8 cellular contexts compared by ENCODE assay signal in genomic region chr14:51650721-51651387, GRCh38. TPM values are rescaled to one million over a fixed set of nuclear protein-coding genes. Genes with fewer than 3 reads are reported as not detected.
A peak's percentile ranks its signal among the peaks of the same experiment; 100 is the strongest.
DNase-seq lines count a peak whose midpoint lies in the region; ATAC-seq and TF ChIP-seq lines count a peak whose summit lies in the region.

No MANE protein-coding gene starts in this region.

- H3K27me3 ChIP-seq in CD4-positive, alpha-beta memory T cell (ENCODE audit: insufficient read depth, low read length) = peaks cover 11% of the 10 kb centered on the region
- H3K27me3 ChIP-seq in Karpas-422 (ENCODE audit: low read length) (no peaks in the 10 kb centered on the region), breast epithelium (no peaks in the 10 kb centered on the region), left lung (peaks cover 0 to 20% of the 10 kb centered on the region in 2 donors), thymus (ENCODE audit: control insufficient read depth, insufficient read depth) (no peaks in the 10 kb centered on the region)

- no peaks in the 10 kb centered on the region for H3K36me3 Mint-ChIP-seq in CD4-positive, alpha-beta memory T cell

- no peaks in the 10 kb centered on the region for H3K9me3 Mint-ChIP-seq in CD4-positive, alpha-beta memory T cell

- no peaks in the 10 kb centered on the region for H4K20me1 ChIP-seq in Karpas-422 (ENCODE audit: insufficient read depth, low read depth, low read length)

- peak overlapping the region; percentile 86 for H3K4me2 ChIP-seq in Karpas-422 (ENCODE audit: low read depth, low read length, poor library complexity, severe bottlenecking)

- TF ChIP-seq CTCF in breast epithelium (IDR thresholded peaks at IDR 0.05) (no peak), left lung (IDR thresholded peaks at IDR 0.05) (no peak)

- H3K9me3 ChIP-seq in CD4-positive, alpha-beta memory T cell (ENCODE audit: control insufficient read depth in 1 of 2, low read length in 2 of 2) = no peaks in the 10 kb centered on the region
- H3K9me3 ChIP-seq in Karpas-422 (ENCODE audit: low read length) (no peaks in the 10 kb centered on the region), breast epithelium (no peaks in the 10 kb centered on the region), left lung (no peaks in the 10 kb centered on the region), thymus (ENCODE audit: control insufficient read depth) (no peaks in the 10 kb centered on the region)

- ATAC-seq in left lung = peak; percentile 1
- ATAC-seq in HG02588 (IDR thresholded peaks at IDR 0.05; ENCODE audit: unreplicated experiment) = no peak

- no peak for TF ChIP-seq POLR2A in breast epithelium (IDR thresholded peaks at IDR 0.05)

- H3K27me3 Mint-ChIP-seq in CD4-positive, alpha-beta memory T cell = peaks cover 10 to 16% of the 10 kb centered on the region in 2 donors

- DNase-seq in CD4-positive, alpha-beta memory T cell = no peak
- DNase-seq in Karpas-422 (no peak), breast epithelium (ENCODE audit: low spot score in 2 of 2) (peak in 1 of 2 donors; percentile 36), left lung (peak in 1 of 2 donors; percentile 35), COLO668 (lab: John Stamatoyannopoulos, UW; ENCODE audit: unreplicated experiment) (no peak), T1000 (lab: John Stamatoyannopoulos, UW) (no peak)

- H3K79me2 ChIP-seq in Karpas-422 (ENCODE audit: low read length) = no peaks in the 10 kb centered on the region

- WGBS in thymus = 10% methylated on average over 30 of the region's 30 CpGs

- H3K4me1 ChIP-seq in CD4-positive, alpha-beta memory T cell (ENCODE audit: insufficient read depth, low read length) = peaks cover 19% of the 10 kb centered on the region
- H3K4me1 ChIP-seq in Karpas-422 (ENCODE audit: low read length) (peaks cover 21% of the 10 kb centered on the region), breast epithelium (peaks cover 0 to 4% of the 10 kb centered on the region in 2 donors), left lung (peaks cover 4 to 15% of the 10 kb centered on the region in 2 donors), thymus (ENCODE audit: control insufficient read depth, insufficient read depth, low read length) (peaks cover 17% of the 10 kb centered on the region)

- peaks cover 7 to 16% (median 11%) of the 10 kb centered on the region in 4 donors for H3K4me1 Mint-ChIP-seq in CD4-positive, alpha-beta memory T cell

- peak overlapping the region; percentile 36 for H3K27ac ChIP-seq in CD4-positive, alpha-beta memory T cell (ENCODE audit: low read depth, low read length)
- H3K27ac ChIP-seq in Karpas-422 (ENCODE audit: low read length) (no peak overlapping the region), breast epithelium (peak overlapping the region; percentile 99), left lung (peak overlapping the region; percentile 93 to 94), thymus (ENCODE audit: low read depth) (peak overlapping the region; percentile 90)

- H3K4me3 ChIP-seq in CD4-positive, alpha-beta memory T cell (ENCODE audit: low read length in 2 of 2) = peak overlapping the region; percentile 34 to 65
- H3K4me3 ChIP-seq in Karpas-422 (ENCODE audit: low read length) = peak overlapping the region; percentile 69
- H3K4me3 ChIP-seq in breast epithelium = peak overlapping the region; percentile 96 to 98 (median 96)
- H3K4me3 ChIP-seq in left lung = peak overlapping the region; percentile 88 to 89
- H3K4me3 ChIP-seq in thymus (ENCODE audit: low read length) = peak overlapping the region; percentile 86

- no peaks in the 10 kb centered on the region for H3K36me3 ChIP-seq in CD4-positive, alpha-beta memory T cell (ENCODE audit: insufficient read depth, low read length)
- no peaks in the 10 kb centered on the region for H3K36me3 ChIP-seq in Karpas-422 (ENCODE audit: insufficient read depth, low read length)
- no peaks in the 10 kb centered on the region for H3K36me3 ChIP-seq in breast epithelium
- H3K36me3 ChIP-seq in left lung = no peaks in the 10 kb centered on the region
- H3K36me3 ChIP-seq in thymus (ENCODE audit: control insufficient read depth, insufficient read depth) = no peaks in the 10 kb centered on the region

- POLR2A ChIA-PET in CD4-positive, alpha-beta memory T cell (lab: Charles Lee; ENCODE audit: partially characterized antibody) = no interaction called here

- peak overlapping the region; percentile 90 for H2AFZ ChIP-seq in Karpas-422 (ENCODE audit: low read length)

- CTCF ChIA-PET in CD4-positive, alpha-beta memory T cell (lab: Charles Lee; ENCODE audit: partially characterized antibody) = interaction anchor here (2.0 kb wide), 1 partner anchor 10 kb away, joined by 10 read pairs; no protein-coding TSS in a partner anchor

- peak overlapping the region; percentile 78 to 83 (median 80) for H3K4me3 Mint-ChIP-seq in CD4-positive, alpha-beta memory T cell

- H3K9me2 ChIP-seq in Karpas-422 (replicated peaks; ENCODE audit: insufficient read depth, low read length) = no peaks in the 10 kb centered on the region

- intact Hi-C loops in CD4-positive, alpha-beta memory T cell (cut with micrococcal nuclease) = loop anchor here (5.0 kb wide), 6 partner anchors 196 to 1501 kb away; partner anchors contain the start of genes DDHD1, GPR137C, NIN and RTRAF
- intact Hi-C loops in breast epithelium (cut with DNase I; ENCODE audit: low total_unique reads) = no loop called here
- intact Hi-C loops in left lung (cut with DNase I) = no loop called here

- H3K27ac Mint-ChIP-seq in CD4-positive, alpha-beta memory T cell = peak overlapping the region in 5 of 7 donors; percentile 46 to 75 (median 66)

- peak overlapping the region; percentile 70 for H3K9ac ChIP-seq in Karpas-422 (ENCODE audit: low read length)

RNA-seq across cellular contexts. Expression of gene FRMD6, which starts 0.9 kb away (rescaled TPM):
- total RNA-seq in CD4-positive, alpha-beta memory T cell = under 1 TPM; 0.80 to 0.81 TPM
- under 1 TPM in 1 of 2 donors, not detected in 1; 0.62 TPM for polyA plus RNA-seq in CD4-positive, alpha-beta memory T cell
- total RNA-seq in Karpas-422 (2014; rRNA removed; shearing (Covaris generic); ENCODE audit: low replicate concordance) = 0.37 and 1.1 TPM in 2 replicates
- total RNA-seq in breast epithelium = 100 to 1,000 TPM in 1 of 3 donors, 10 to 100 TPM in 2; 14.6 to 111 (median 80.3) TPM
- 10 to 100 TPM; 19.8 to 21.2 TPM for total RNA-seq in left lung
- 10.2 TPM for polyA plus RNA-seq in thymus
